In genomic region chr20:288956-289692, GRCh38 we compare ENCODE assay signal across 11 cellular contexts. TPM values are rescaled to one million over a fixed set of nuclear protein-coding genes. Genes with fewer than 3 reads are reported as not detected.
DNase-seq lines count a peak whose midpoint lies in the region; ATAC-seq and TF ChIP-seq lines count a peak whose summit lies in the region.
"Had no signal": no experiment of that assay in that cellular context is flagged by ENCODE, and none has a peak within 500 bp of the region (broad histone marks: within the 10 kb centered on the region; RNA-seq: fewer than 3 reads in every experiment).

No MANE protein-coding gene starts in this region.

- CTCF ChIA-PET in Panc1 (lab: Charles Lee): no interaction called here

- intact Hi-C loops in cardiac septum (cut with DNase I): no loop called here
- intact Hi-C loops in Panc1 (cut with micrococcal nuclease; ENCODE audit: unreplicated experiment): no loop called here
- intact Hi-C loops in uterus (cut with DNase I; ENCODE audit: low total_unique reads): no loop called here

- DNase-seq in cardiac muscle cell (ENCODE audit: low read depth in 1 of 2, low spot score in 1 of 2) (no peak), cardiac septum (ENCODE audit: low spot score) (no peak), Panc1 (ENCODE audit: low read depth, low spot score) (no peak), uterus (no peak), NCI-H226 (no peak), activated gamma-delta T cell treated with Interleukin-2 at 50 U/mL for 16 hours (no peak)
- no peak for DNase-seq in activated naive CD4-positive, alpha-beta T cell treated with Interleukin-2 at 50 U/mL for 16 hours
- DNase-seq: NCI-H187 treated with DMSO at 0.1 percent for 48 hours, ovary had no signal

- POLR2A ChIA-PET in Panc1 (lab: Charles Lee): no interaction called here

- ATAC-seq in Panc1: no peak

- H3K36me3 ChIP-seq in cardiac muscle cell (no peaks in the 10 kb centered on the region), Panc1 (ENCODE audit: control insufficient read depth, insufficient read depth, low read length) (no peaks in the 10 kb centered on the region; the same call in 1 of the 2 replicates), iPS-15b (ENCODE audit: control insufficient read depth, insufficient read depth, low read length) (no peaks in the 10 kb centered on the region), uterus (no peaks in the 10 kb centered on the region)
- H3K36me3 ChIP-seq: ovary had no signal

- H3K9me3 ChIP-seq in cardiac muscle cell (ENCODE audit: low read depth) (no peaks in the 10 kb centered on the region), Panc1 (ENCODE audit: control insufficient read depth, insufficient read depth, low read depth, low read length) (no peaks in the 10 kb centered on the region), iPS-15b (ENCODE audit: control insufficient read depth, insufficient read depth, low read length) (no peaks in the 10 kb centered on the region), uterus (no peaks in the 10 kb centered on the region)
- H3K9me3 ChIP-seq: ovary had no signal

- H3K9ac ChIP-seq in iPS-15b (ENCODE audit: low read depth, low read length): no peak overlapping the region

- TF ChIP-seq CTCF in cardiac muscle cell (IDR thresholded peaks at IDR 0.05; ENCODE audit: low read depth, low read length) (no peak), Panc1 (IDR thresholded peaks at IDR 0.05) (no peak), uterus (IDR thresholded peaks at IDR 0.05) (no peak)

- H3K27me3 ChIP-seq in cardiac muscle cell: no peaks in the 10 kb centered on the region
- no peaks in the 10 kb centered on the region for H3K27me3 ChIP-seq in Panc1 (ENCODE audit: control insufficient read depth, insufficient read depth, low read length)
- H3K27me3 ChIP-seq in iPS-15b (ENCODE audit: control insufficient read depth, insufficient read depth, low read length): peaks cover 31% of the 10 kb centered on the region
- H3K27me3 ChIP-seq in uterus: no peaks in the 10 kb centered on the region
- H3K27me3 ChIP-seq: ovary had no signal

- TF ChIP-seq POLR2A in uterus (IDR thresholded peaks at IDR 0.05): no peak

- H3K4me3 ChIP-seq in cardiac muscle cell: peak overlapping the region; percentile 55
- peak overlapping the region; percentile 85 to 96 for H3K4me3 ChIP-seq in Panc1 (ENCODE audit: low read depth in 2 of 2, low read length in 2 of 2)
- peak overlapping the region; percentile 91 for H3K4me3 ChIP-seq in iPS-15b (ENCODE audit: low read depth, low read length)
- H3K4me3 ChIP-seq in uterus: peak overlapping the region; percentile 60 to 75

- BruUV-seq in Panc1 (replicated peaks; lab: Mats Ljungman, UMichigan): TSS peak; percentile 54

- H3K27ac ChIP-seq in cardiac muscle cell (no peak overlapping the region), Panc1 (ENCODE audit: low read length) (peak overlapping the region; percentile 93), uterus (no peak overlapping the region)

- H3K4me1 ChIP-seq in cardiac muscle cell (ENCODE audit: low read depth) (peaks cover 10% of the 10 kb centered on the region), Panc1 (ENCODE audit: control insufficient read depth, insufficient read depth, low read length) (peaks cover 12% of the 10 kb centered on the region), iPS-15b (ENCODE audit: control insufficient read depth, insufficient read depth, low read length) (peaks cover 7% of the 10 kb centered on the region), uterus (no peaks in the 10 kb centered on the region)

- in situ Hi-C loops in Panc1 (cut with HindIII; ENCODE audit: low pct_unique_long_range_greater_than_20kb, low sequenced_read_pairs): no loop called here

RNA-seq across cellular contexts. Expression of gene C20orf96, which starts 1.4 kb away (rescaled TPM):
- total RNA-seq in cardiac muscle cell (6.2 and 9.3 TPM in 2 replicates), cardiac septum (3.7 TPM), Panc1 (2021; ENCODE audit: unreplicated experiment) (20.5 TPM), uterus (10 to 100 TPM in 2 of 4 donors, 1 to 10 TPM in 2; 2.8 to 18.2 (median 11.2) TPM)
- 31.9 and 41.9 TPM in 2 replicates for polyA plus RNA-seq in cardiac muscle cell
- 22.6 TPM for polyA plus RNA-seq in Panc1 (2012; ENCODE audit: insufficient read length)

RNA-seq across cellular contexts. Expression of gene ZCCHC3, which starts 8.2 kb away (rescaled TPM):
- 49.9 and 63.8 TPM in 2 replicates for total RNA-seq in cardiac muscle cell
- 43.7 and 53.1 TPM in 2 replicates for polyA plus RNA-seq in cardiac muscle cell
- total RNA-seq in cardiac septum: 10.4 TPM
- total RNA-seq in Panc1 (2021; ENCODE audit: unreplicated experiment): 18.9 TPM
- 17.6 TPM for polyA plus RNA-seq in Panc1 (2012; ENCODE audit: insufficient read length)
- total RNA-seq in uterus: 10 to 100 TPM in 3 of 4 donors, 1 to 10 TPM in 1; 3.3 to 56.7 (median 19.2) TPM

RNA-seq across cellular contexts. Expression of gene DEFB132, which starts 31.6 kb away (rescaled TPM):
- total RNA-seq in cardiac muscle cell: not detected in 2 replicates
- polyA plus RNA-seq in cardiac muscle cell: not detected in 2 replicates
- not detected for total RNA-seq in cardiac septum
- 0.10 TPM for total RNA-seq in Panc1 (2021; ENCODE audit: unreplicated experiment)
- polyA plus RNA-seq in Panc1 (2012; ENCODE audit: insufficient read length): 0.10 TPM
- not detected for total RNA-seq in uterus
- total RNA-seq: chondrocyte, ovary had no signal
- polyA plus RNA-seq: ovary had no signal

RNA-seq across cellular contexts. Expression of gene SOX12, which starts 36.2 kb away (rescaled TPM):
- 57.6 and 79.8 TPM in 2 replicates for total RNA-seq in cardiac muscle cell
- 41.9 and 49.9 TPM in 2 replicates for polyA plus RNA-seq in cardiac muscle cell
- 10.6 TPM for total RNA-seq in cardiac septum
- total RNA-seq in Panc1 (2021; ENCODE audit: unreplicated experiment): 48.6 TPM
- 52.3 TPM for polyA plus RNA-seq in Panc1 (2012; ENCODE audit: insufficient read length)
- total RNA-seq in uterus: 10 to 100 TPM in 1 of 4 donors, 1 to 10 TPM in 3; 2.4 to 21.9 (median 7.4) TPM

RNA-seq across cellular contexts. Expression of gene NRSN2, which starts 57.8 kb away (rescaled TPM):
- total RNA-seq in cardiac muscle cell: 111 and 190 TPM in 2 replicates
- 135 and 170 TPM in 2 replicates for polyA plus RNA-seq in cardiac muscle cell
- 23.9 TPM for total RNA-seq in cardiac septum
- total RNA-seq in Panc1 (2021; ENCODE audit: unreplicated experiment): 44.9 TPM
- 74.8 TPM for polyA plus RNA-seq in Panc1 (2012; ENCODE audit: insufficient read length)
- total RNA-seq in uterus: 10 to 100 TPM; 10.2 to 65.6 (median 28.7) TPM
